ENCODE assay signal across 29 cellular contexts in the genomic region with DNA sequence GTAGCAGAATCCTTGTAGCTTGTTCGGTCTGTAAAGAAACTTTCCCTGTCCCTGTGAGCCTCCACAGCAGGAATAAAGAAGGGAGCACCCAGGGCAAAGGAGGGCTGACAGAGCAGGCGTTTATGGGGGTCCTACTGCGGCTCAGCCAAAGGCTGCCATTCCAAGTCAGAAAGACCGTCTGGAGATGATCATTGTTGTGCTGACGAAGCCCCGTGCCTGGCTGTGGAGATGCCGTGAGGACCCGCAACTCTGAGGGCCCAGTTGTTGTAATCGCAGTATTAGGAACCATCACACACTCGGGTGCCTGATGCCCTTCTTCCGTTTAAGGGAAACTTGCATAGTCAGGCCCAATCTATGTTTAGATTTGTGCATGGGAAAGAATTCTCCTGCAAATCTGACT. TPM values are rescaled to one million over a fixed set of nuclear protein-coding genes. Genes with fewer than 3 reads are reported as not detected.
"Had no signal": no experiment of that assay in that cellular context is flagged by ENCODE, and none has a peak within 500 bp of the region (broad histone marks: within the 10 kb centered on the region; RNA-seq: fewer than 3 reads in every experiment).

No MANE protein-coding gene starts in this region.

- H3K27ac Mint-ChIP-seq: activated CD4-positive, alpha-beta memory T cell treated with anti-CD3 and anti-CD28 coated beads for 36 hours; activated naive CD4-positive, alpha-beta T cell treated with anti-CD3 and anti-CD28 coated beads, Interleukin-2, amount 10 ng/mL, durations not matched to agents 7 days and 5 days; activated T-helper 1 cell treated with anti-CD3 and anti-CD28 coated beads, Interleukin-12 subunit alpha, Interleukin-12 subunit beta, Interleukin-2, Interleukin-4 antibody, amounts not matched to agents 30 ng/mL and 10 ng/mL and 1 ng/mL, durations not matched to agents 14 hours and 24 hours and 36 hours; nephron; T-helper 1 cell treated with Interleukin-12 subunit alpha and Interleukin-12 subunit beta and Interleukin-4 antibody, amounts not matched to agents 30 μg/mL and 1 μg/mL, for 36 hours had no signal

- H3K27me3 ChIP-seq: pancreas, right atrium auricular region, spleen, tibial nerve had no signal

- H3K4me1 Mint-ChIP-seq: activated naive CD4-positive, alpha-beta T cell treated with anti-CD3 and anti-CD28 coated beads, Interleukin-2, amount 10 ng/mL, durations not matched to agents 7 days and 5 days; nephron had no signal

- H3K4me3 ChIP-seq: heart right ventricle, left lung, lower lobe of right lung, mucosa of descending colon, pancreas, psoas muscle, right atrium auricular region, spleen, tibial nerve had no signal

- H3K4me1 ChIP-seq: heart right ventricle, left lung, lower lobe of right lung, pancreas, psoas muscle, right atrium auricular region, spleen, tibial nerve had no signal

- H3K36me3 ChIP-seq: heart right ventricle, left lung, lower lobe of right lung, pancreas, right atrium auricular region, spleen, tibial nerve had no signal

- H3K27ac ChIP-seq: left lung, lower lobe of right lung, pancreas, psoas muscle, right atrium auricular region, spleen, tibial nerve, VCaP had no signal

- H3K36me3 Mint-ChIP-seq: activated CD4-positive, alpha-beta memory T cell treated with anti-CD3 and anti-CD28 coated beads for 36 hours; activated naive CD4-positive, alpha-beta T cell treated with anti-CD3 and anti-CD28 coated beads, Interleukin-2, amount 10 ng/mL, durations not matched to agents 7 days and 5 days had no signal

- H3K9me3 ChIP-seq: left lung, lower lobe of right lung, mucosa of descending colon, pancreas, psoas muscle had no signal

- H3K4me3 Mint-ChIP-seq: activated CD4-positive, alpha-beta memory T cell treated with anti-CD3 and anti-CD28 coated beads for 36 hours; activated naive CD4-positive, alpha-beta T cell treated with anti-CD3 and anti-CD28 coated beads, Interleukin-2, amount 10 ng/mL, durations not matched to agents 7 days and 5 days; activated T-helper 1 cell treated with anti-CD3 and anti-CD28 coated beads, Interleukin-12 subunit alpha, Interleukin-12 subunit beta, Interleukin-2, Interleukin-4 antibody, amounts not matched to agents 30 ng/mL and 10 ng/mL and 1 ng/mL, durations not matched to agents 14 hours and 24 hours and 36 hours; nephron; T-helper 1 cell treated with Interleukin-12 subunit alpha and Interleukin-12 subunit beta and Interleukin-4 antibody, amounts not matched to agents 30 μg/mL and 1 μg/mL, for 36 hours had no signal

- H3K9me3 Mint-ChIP-seq: activated CD4-positive, alpha-beta memory T cell treated with anti-CD3 and anti-CD28 coated beads for 36 hours; activated naive CD4-positive, alpha-beta T cell treated with anti-CD3 and anti-CD28 coated beads, Interleukin-2, amount 10 ng/mL, durations not matched to agents 7 days and 5 days; activated T-helper 1 cell treated with anti-CD3 and anti-CD28 coated beads, Interleukin-12 subunit alpha, Interleukin-12 subunit beta, Interleukin-2, Interleukin-4 antibody, amounts not matched to agents 30 ng/mL and 10 ng/mL and 1 ng/mL, durations not matched to agents 14 hours and 24 hours and 36 hours; T-helper 1 cell treated with Interleukin-12 subunit alpha and Interleukin-12 subunit beta and Interleukin-4 antibody, amounts not matched to agents 30 μg/mL and 1 μg/mL, for 36 hours had no signal

- DNase-seq: activated CD4-positive, alpha-beta memory T cell treated with anti-CD3 and anti-CD28 coated beads for 36 hours; activated CD4-positive, alpha-beta T cell treated with anti-CD3 and anti-CD28 coated beads for 48 hours; activated CD8-positive, alpha-beta memory T cell treated with anti-CD3 and anti-CD28 coated beads, Interleukin-2, amount 50 U/mL, for 4 hours; activated gamma-delta T cell; activated naive CD4-positive, alpha-beta T cell treated with anti-CD3 and anti-CD28 coated beads, Interleukin-2, amount 10 ng/mL, durations not matched to agents 7 days and 5 days; activated T-cell treated with anti-CD3 and anti-CD28 coated beads, Interleukin-2, amount 50 U/mL, for 1 hour; amniotic stem cell; central memory CD4-positive, alpha-beta T cell; foreskin fibroblast; heart right ventricle; left lung; lower lobe of right lung; mesenchymal stem cell; mucosa of descending colon; pancreas; psoas muscle; spleen; stimulated activated naive CD4-positive, alpha-beta T cell; SW 1271; T-helper 9 cell had no signal

RNA-seq across cellular contexts. Expression of a gene that starts 16.9 kb away (rescaled TPM):
- total RNA-seq: activated CD4-positive, alpha-beta memory T cell treated with anti-CD3 and anti-CD28 coated beads for 36 hours; activated CD8-positive, alpha-beta memory T cell treated with anti-CD3 and anti-CD28 coated beads for 36 hours; activated T-helper 1 cell treated with anti-CD3 and anti-CD28 coated beads, Interleukin-12 subunit alpha, Interleukin-12 subunit beta, Interleukin-2, Interleukin-4 antibody, amounts not matched to agents 30 ng/mL and 10 ng/mL and 1 ng/mL, durations not matched to agents 14 hours and 24 hours and 36 hours; astrocyte; endothelial cell of umbilical vein; right atrium auricular region; spleen had no signal
